7 cellular contexts compared by ENCODE assay signal in the genomic region with DNA sequence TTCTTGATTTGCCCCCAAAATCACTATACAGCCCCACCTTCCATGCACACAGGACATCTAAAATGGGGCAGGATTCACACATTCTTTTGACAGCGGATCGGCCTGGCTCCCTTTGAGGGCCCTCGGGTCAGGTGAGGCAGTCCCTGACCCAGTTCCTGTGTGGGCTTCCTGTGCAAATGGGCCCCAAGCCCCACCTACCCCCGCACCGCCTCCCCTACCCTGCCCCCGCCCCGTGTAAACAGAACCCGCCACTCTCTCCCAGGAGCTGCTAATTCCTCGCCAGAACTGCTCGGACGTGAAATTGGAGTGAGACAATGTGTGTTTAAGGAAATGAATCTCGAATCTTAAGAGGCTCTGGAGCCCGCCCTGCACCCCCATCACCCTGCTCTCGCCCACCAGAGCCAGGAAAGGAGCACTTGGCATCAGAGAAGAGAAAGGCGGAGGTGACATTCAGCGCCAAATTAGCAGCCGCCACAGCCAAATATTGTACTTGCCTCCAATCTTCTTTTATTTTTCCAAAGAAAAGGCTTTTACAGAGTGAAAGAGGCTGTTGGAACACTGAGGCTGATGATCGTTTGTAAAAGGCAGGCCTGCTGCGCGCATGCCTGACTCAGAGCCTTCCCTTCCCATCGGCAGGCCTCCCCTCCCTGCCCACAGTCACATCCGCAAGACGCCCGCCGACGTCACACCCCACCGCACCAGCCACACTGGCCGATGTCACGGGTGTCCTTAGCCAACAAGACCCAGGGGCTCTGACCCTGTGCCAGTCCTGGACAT. TPM values are rescaled to one million over a fixed set of nuclear protein-coding genes. Genes with fewer than 3 reads are reported as not detected.
A peak's percentile ranks its signal among the peaks of the same experiment; 100 is the strongest.
DNase-seq lines count a peak whose midpoint lies in the region; ATAC-seq and TF ChIP-seq lines count a peak whose summit lies in the region.

No MANE protein-coding gene starts in this region.

- ATAC-seq in activated B cell treated with CpG ODN at 0.5 μM for 24 hours (ENCODE audit: low read depth) (peak; percentile 47), HG02973 (IDR thresholded peaks at IDR 0.05; ENCODE audit: unreplicated experiment) (no peak)

- H3K27me3 Mint-ChIP-seq in activated B cell treated with CpG ODN at 0.5 μM for 24 hours: peaks cover 5% of the 10 kb centered on the region
- H3K27me3 Mint-ChIP-seq in endothelial cell (ENCODE audit: unreplicated experiment): peaks cover 3% of the 10 kb centered on the region

- H3K36me3 Mint-ChIP-seq in activated B cell treated with CpG ODN at 0.5 μM for 24 hours (ENCODE audit: low read depth) (no peaks in the 10 kb centered on the region), endothelial cell (ENCODE audit: low read depth, unreplicated experiment) (no peaks in the 10 kb centered on the region)

- H3K4me1 Mint-ChIP-seq in activated B cell treated with CpG ODN at 0.5 μM for 24 hours (peaks cover 4% of the 10 kb centered on the region), endothelial cell (ENCODE audit: unreplicated experiment) (peaks cover 10% of the 10 kb centered on the region)

- no peaks in the 10 kb centered on the region for H3K9me3 Mint-ChIP-seq in activated B cell treated with CpG ODN at 0.5 μM for 24 hours
- H3K9me3 Mint-ChIP-seq in endothelial cell (ENCODE audit: unreplicated experiment): no peaks in the 10 kb centered on the region

- TF ChIP-seq CTCF in activated B cell treated with CpG ODN at 0.5 μM for 24 hours (IDR thresholded peaks at IDR 0.05): no peak
- no peak for TF ChIP-seq CTCF in endothelial cell (IDR thresholded peaks at IDR 0.05; ENCODE audit: unreplicated experiment)

- peak overlapping the region; percentile 50 for H3K4me3 Mint-ChIP-seq in activated B cell treated with CpG ODN at 0.5 μM for 24 hours
- no peak overlapping the region for H3K4me3 Mint-ChIP-seq in endothelial cell (ENCODE audit: unreplicated experiment)

- POLR2A ChIA-PET in activated B cell treated with CpG ODN at 0.5 μM for 24 hours (lab: Charles Lee): no interaction called here

- H3K27ac Mint-ChIP-seq in activated B cell treated with CpG ODN at 0.5 μM for 24 hours (no peak overlapping the region), endothelial cell (ENCODE audit: unreplicated experiment) (no peak overlapping the region)

- CTCF ChIA-PET in activated B cell treated with CpG ODN at 0.5 μM for 24 hours (lab: Charles Lee): no interaction called here

- intact Hi-C loops in activated B cell treated with CpG ODN at 0.5 μM for 24 hours (cut with micrococcal nuclease): no loop called here

- no peak for DNase-seq in activated B cell treated with CpG ODN at 0.5 μM for 24 hours
- peak; percentile 50 for DNase-seq in amniotic epithelial cell (ENCODE audit: low read depth)
- DNase-seq in kidney tubule cell (ENCODE audit: low spot score): peak; percentile 53
- peak; percentile 50 for DNase-seq in stimulated activated CD4-positive, alpha-beta T cell treated with anti-CD3 and anti-CD28 coated beads, Interleukin-2, amount 100 ng/mL, for 4 hours (ENCODE audit: low read depth)
- DNase-seq in endothelial cell (ENCODE audit: low spot score): no peak
- DNase-seq in GDM1 (lab: John Stamatoyannopoulos, UW): no peak

RNA-seq across cellular contexts. Expression of gene CACNA2D2, which starts 53.1 kb away (rescaled TPM):
- total RNA-seq in activated B cell treated with CpG ODN at 0.5 μM for 24 hours (0.34 and 0.53 TPM in 2 replicates), endothelial cell (ENCODE audit: unreplicated experiment) (17.3 TPM)

Comparison
In these comparisons a context has a peak if more than half of its experiments do, and no peak if none do; other contexts are left out.
1. DNase-seq: peak in amniotic epithelial cell (single experiment), kidney tubule cell (single experiment) and stimulated activated CD4-positive, alpha-beta T cell treated with anti-CD3 and anti-CD28 coated beads, Interleukin-2, amount 100 ng/mL, for 4 hours (single experiment); none in activated B cell treated with CpG ODN at 0.5 μM for 24 hours (single experiment), endothelial cell (single experiment) and GDM1 (single experiment).
2. RNA of gene CACNA2D2, which starts 53.1 kb away (total RNA-seq): 17.3 TPM in endothelial cell (single experiment); 0.34 to 0.53 TPM in activated B cell treated with CpG ODN at 0.5 μM for 24 hours; every median in the first group is over 10 times any median in the second.